22 cellular contexts compared by ENCODE assay signal in genomic region chr2:169303579-169304285, GRCh38. TPM values are rescaled to one million over a fixed set of nuclear protein-coding genes. Genes with fewer than 3 reads are reported as not detected.
"Had no signal": no experiment of that assay in that cellular context is flagged by ENCODE, and none has a peak within 500 bp of the region (broad histone marks: within the 10 kb centered on the region; RNA-seq: fewer than 3 reads in every experiment).

No MANE protein-coding gene starts in this region.

- H3K9me3 Mint-ChIP-seq: activated naive CD4-positive, alpha-beta T cell treated with anti-CD3 and anti-CD28 coated beads, Interleukin-2, amount 50 U/mL, for 24 hours had no signal

- H3K36me3 Mint-ChIP-seq: activated naive CD4-positive, alpha-beta T cell treated with anti-CD3 and anti-CD28 coated beads, Interleukin-2, amount 50 U/mL, for 24 hours had no signal

- H3K4me1 Mint-ChIP-seq: activated naive CD4-positive, alpha-beta T cell treated with anti-CD3 and anti-CD28 coated beads, Interleukin-2, amount 50 U/mL, for 24 hours had no signal

- H3K27ac ChIP-seq: adrenal gland, lower lobe of right lung, sigmoid colon, transverse colon, uterus, VCaP had no signal

- H3K27me3 ChIP-seq: adrenal gland, sigmoid colon, transverse colon, uterus had no signal

- DNase-seq: activated CD4-positive, alpha-beta T cell treated with anti-CD3 and anti-CD28 coated beads, Interleukin-2, amount 50 U/mL, for 1 hour; activated CD4-positive, CD25-positive, alpha-beta regulatory T cell treated with anti-CD3 and anti-CD28 coated beads, Interleukin-2, amount 50 U/mL, for 72 hours; activated CD8-positive, alpha-beta memory T cell treated with anti-CD3 and anti-CD28 coated beads, Interleukin-2, amount 50 U/mL, for 48 hours; activated gamma-delta T cell; adrenal gland; endodermal cell; erythroblast; head of caudate nucleus; lower lobe of right lung; nephron progenitor cell; sigmoid colon; stimulated activated CD4-positive, alpha-beta T cell treated with anti-CD3 and anti-CD28 coated beads, Interleukin-1b, Interleukin-23, amount 100 ng/mL, for 48 hours; stimulated activated naive CD4-positive, alpha-beta T cell treated with Interleukin-2 at 50 U/mL for 16 hours; SW 1271; T-helper 2 cell; transverse colon; uterus had no signal

- H3K4me3 Mint-ChIP-seq: activated naive CD4-positive, alpha-beta T cell treated with anti-CD3 and anti-CD28 coated beads, Interleukin-2, amount 50 U/mL, for 24 hours; endodermal cell; nephron progenitor cell had no signal

- FAIRE-seq: keratinocyte had no signal

- H3K4me1 ChIP-seq: adrenal gland, lower lobe of right lung, sigmoid colon, transverse colon, uterus had no signal

- H3K9me3 ChIP-seq: adrenal gland, lower lobe of right lung, sigmoid colon, transverse colon, uterus had no signal

- H3K4me3 ChIP-seq: adrenal gland, lower lobe of right lung, sigmoid colon, transverse colon, uterus had no signal

- H3K27ac Mint-ChIP-seq: activated naive CD4-positive, alpha-beta T cell treated with anti-CD3 and anti-CD28 coated beads, Interleukin-2, amount 50 U/mL, for 24 hours; endodermal cell; nephron progenitor cell had no signal

- H3K36me3 ChIP-seq: adrenal gland, lower lobe of right lung, sigmoid colon, transverse colon, uterus had no signal

- ATAC-seq: lower lobe of right lung had no signal

RNA-seq across cellular contexts. Expression of gene LRP2, which starts 58.6 kb away (rescaled TPM):
- total RNA-seq: myocyte, osteoblast, transverse colon had no signal
- polyA plus RNA-seq: adrenal gland, keratinocyte, sigmoid colon had no signal
